In the genomic region with DNA sequence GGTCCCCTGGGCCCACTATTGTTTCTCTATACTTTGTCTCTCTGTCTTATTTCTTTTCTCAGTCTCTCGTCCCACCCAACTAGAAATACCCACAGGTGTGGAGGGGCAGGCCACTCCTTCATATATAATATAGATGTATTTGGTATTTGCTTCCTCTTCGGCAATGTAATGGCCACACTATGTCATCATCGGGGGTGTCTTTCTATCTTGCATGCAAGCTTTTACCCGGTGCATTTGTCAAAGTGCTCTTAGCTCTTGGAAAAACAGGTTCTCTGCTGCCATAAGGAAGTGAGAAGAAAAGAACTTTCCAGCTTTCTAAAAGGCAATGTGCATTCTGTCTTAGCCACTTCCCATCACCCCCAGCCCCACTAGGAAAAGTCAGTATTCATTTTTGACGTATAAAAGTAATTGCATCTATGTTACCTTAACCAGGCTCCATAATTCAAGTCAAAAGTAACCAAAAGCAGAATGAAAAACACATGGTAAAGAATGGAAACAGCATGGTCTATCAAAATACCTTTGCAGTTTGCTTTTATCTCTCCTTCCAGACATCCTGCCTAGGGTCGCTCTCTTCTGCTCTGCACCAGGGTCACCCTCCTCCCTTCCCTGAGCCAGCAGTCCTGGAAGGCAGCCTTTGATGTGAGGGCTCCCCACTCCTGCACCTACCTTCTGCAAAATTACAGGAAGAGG, we compare ENCODE assay signal across 1 cellular context.
TF ChIP-seq lines count a peak whose summit lies in the region.

No MANE protein-coding gene starts in this region.

TF ChIP-seq in K562, 482 proteins besides CTCF, POLR2A, EP300 and RAD21 (continued from another document and continues in another):
- TF ChIP-seq, protein P1, sequence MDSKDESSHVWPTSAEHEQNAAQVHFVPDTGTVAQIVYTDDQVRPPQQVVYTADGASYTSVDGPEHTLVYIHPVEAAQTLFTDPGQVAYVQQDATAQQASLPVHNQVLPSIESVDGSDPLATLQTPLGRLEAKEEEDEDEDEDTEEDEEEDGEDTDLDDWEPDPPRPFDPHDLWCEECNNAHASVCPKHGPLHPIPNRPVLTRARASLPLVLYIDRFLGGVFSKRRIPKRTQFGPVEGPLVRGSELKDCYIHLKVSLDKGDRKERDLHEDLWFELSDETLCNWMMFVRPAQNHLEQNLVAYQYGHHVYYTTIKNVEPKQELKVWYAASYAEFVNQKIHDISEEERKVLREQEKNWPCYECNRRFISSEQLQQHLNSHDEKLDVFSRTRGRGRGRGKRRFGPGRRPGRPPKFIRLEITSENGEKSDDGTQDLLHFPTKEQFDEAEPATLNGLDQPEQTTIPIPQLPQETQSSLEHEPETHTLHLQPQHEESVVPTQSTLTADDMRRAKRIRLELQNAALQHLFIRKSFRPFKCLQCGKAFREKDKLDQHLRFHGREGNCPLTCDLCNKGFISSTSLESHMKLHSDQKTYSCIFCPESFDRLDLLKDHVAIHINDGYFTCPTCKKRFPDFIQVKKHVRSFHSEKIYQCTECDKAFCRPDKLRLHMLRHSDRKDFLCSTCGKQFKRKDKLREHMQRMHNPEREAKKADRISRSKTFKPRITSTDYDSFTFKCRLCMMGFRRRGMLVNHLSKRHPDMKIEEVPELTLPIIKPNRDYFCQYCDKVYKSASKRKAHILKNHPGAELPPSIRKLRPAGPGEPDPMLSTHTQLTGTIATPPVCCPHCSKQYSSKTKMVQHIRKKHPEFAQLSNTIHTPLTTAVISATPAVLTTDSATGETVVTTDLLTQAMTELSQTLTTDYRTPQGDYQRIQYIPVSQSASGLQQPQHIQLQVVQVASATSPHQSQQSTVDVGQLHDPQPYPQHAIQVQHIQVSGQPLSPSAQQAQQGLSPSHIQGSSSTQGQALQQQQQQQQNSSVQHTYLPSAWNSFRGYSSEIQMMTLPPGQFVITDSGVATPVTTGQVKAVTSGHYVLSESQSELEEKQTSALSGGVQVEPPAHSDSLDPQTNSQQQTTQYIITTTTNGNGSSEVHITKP (IDR thresholded peaks at IDR 0.05; ENCODE audit: partially characterized antibody): peak; percentile 55
- TF ChIP-seq TEAD4 (IDR thresholded peaks at IDR 0.05; ENCODE audit: low read length): peak; percentile 52; the same call in 1 of the 2 replicates
- TF ChIP-seq TEAD4 (CRISPR knock-in tag; IDR thresholded peaks at IDR 0.05; ENCODE audit: borderline replicate concordance): no peak
- TF ChIP-seq, protein P2, sequence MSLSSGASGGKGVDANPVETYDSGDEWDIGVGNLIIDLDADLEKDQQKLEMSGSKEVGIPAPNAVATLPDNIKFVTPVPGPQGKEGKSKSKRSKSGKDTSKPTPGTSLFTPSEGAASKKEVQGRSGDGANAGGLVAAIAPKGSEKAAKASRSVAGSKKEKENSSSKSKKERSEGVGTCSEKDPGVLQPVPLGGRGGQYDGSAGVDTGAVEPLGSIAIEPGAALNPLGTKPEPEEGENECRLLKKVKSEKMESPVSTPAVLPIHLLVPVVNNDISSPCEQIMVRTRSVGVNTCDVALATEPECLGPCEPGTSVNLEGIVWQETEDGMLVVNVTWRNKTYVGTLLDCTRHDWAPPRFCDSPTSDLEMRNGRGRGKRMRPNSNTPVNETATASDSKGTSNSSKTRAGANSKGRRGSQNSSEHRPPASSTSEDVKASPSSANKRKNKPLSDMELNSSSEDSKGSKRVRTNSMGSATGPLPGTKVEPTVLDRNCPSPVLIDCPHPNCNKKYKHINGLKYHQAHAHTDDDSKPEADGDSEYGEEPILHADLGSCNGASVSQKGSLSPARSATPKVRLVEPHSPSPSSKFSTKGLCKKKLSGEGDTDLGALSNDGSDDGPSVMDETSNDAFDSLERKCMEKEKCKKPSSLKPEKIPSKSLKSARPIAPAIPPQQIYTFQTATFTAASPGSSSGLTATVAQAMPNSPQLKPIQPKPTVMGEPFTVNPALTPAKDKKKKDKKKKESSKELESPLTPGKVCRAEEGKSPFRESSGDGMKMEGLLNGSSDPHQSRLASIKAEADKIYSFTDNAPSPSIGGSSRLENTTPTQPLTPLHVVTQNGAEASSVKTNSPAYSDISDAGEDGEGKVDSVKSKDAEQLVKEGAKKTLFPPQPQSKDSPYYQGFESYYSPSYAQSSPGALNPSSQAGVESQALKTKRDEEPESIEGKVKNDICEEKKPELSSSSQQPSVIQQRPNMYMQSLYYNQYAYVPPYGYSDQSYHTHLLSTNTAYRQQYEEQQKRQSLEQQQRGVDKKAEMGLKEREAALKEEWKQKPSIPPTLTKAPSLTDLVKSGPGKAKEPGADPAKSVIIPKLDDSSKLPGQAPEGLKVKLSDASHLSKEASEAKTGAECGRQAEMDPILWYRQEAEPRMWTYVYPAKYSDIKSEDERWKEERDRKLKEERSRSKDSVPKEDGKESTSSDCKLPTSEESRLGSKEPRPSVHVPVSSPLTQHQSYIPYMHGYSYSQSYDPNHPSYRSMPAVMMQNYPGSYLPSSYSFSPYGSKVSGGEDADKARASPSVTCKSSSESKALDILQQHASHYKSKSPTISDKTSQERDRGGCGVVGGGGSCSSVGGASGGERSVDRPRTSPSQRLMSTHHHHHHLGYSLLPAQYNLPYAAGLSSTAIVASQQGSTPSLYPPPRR (CRISPR knock-in tag; IDR thresholded peaks at IDR 0.05; ENCODE audit: borderline replicate concordance): no peak
- no peak for TF ChIP-seq KDM4B (IDR thresholded peaks at IDR 0.05; ENCODE audit: borderline replicate concordance in 2 of 2, low read depth in 1 of 2)
- TF ChIP-seq HMGN3 (IDR thresholded peaks at IDR 0.05; ENCODE audit: borderline replicate concordance, extremely low read depth, insufficient read length, low read depth, low read length): no peak
- no peak for TF ChIP-seq MIER1 (IDR thresholded peaks at IDR 0.05; ENCODE audit: low read depth)
- TF ChIP-seq, protein P3, sequence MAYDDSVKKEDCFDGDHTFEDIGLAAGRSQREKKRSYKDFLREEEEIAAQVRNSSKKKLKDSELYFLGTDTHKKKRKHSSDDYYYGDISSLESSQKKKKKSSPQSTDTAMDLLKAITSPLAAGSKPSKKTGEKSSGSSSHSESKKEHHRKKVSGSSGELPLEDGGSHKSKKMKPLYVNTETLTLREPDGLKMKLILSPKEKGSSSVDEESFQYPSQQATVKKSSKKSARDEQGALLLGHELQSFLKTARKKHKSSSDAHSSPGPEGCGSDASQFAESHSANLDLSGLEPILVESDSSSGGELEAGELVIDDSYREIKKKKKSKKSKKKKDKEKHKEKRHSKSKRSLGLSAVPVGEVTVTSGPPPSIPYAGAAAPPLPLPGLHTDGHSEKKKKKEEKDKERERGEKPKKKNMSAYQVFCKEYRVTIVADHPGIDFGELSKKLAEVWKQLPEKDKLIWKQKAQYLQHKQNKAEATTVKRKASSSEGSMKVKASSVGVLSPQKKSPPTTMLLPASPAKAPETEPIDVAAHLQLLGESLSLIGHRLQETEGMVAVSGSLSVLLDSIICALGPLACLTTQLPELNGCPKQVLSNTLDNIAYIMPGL (CRISPR knock-in tag; IDR thresholded peaks at IDR 0.05): no peak
- no peak for TF ChIP-seq SMAD2 (IDR thresholded peaks at IDR 0.05; ENCODE audit: low read depth, low read length)
- TF ChIP-seq TBP (optimal IDR thresholded peaks at IDR 0.05; ENCODE audit: low read depth, low read length): no peak
- no peak for TF ChIP-seq PRPF4 (IDR thresholded peaks at IDR 0.05; ENCODE audit: insufficient read depth, low read depth, low read length, poor library complexity, severe bottlenecking)
- peak; percentile 31; the same call in 1 of the 2 replicates for TF ChIP-seq ETV1 (tag; conservative IDR thresholded peaks at IDR 0.05; ENCODE audit: low read depth)
- no peak for TF ChIP-seq TEAD2 (tag; IDR thresholded peaks at IDR 0.05)
- no peak for TF ChIP-seq ELF2 (CRISPR knock-in tag; IDR thresholded peaks at IDR 0.05)
- no peak for TF ChIP-seq DACH1 (IDR thresholded peaks at IDR 0.05; ENCODE audit: partially characterized antibody)
- TF ChIP-seq CBFA2T2 (conservative IDR thresholded peaks at IDR 0.05): peak; percentile 43
- no peak for TF ChIP-seq ZNF347 (CRISPR knock-in tag; IDR thresholded peaks at IDR 0.05; ENCODE audit: low read depth)
- TF ChIP-seq ZNF174 (CRISPR knock-in tag; IDR thresholded peaks at IDR 0.05): no peak
- TF ChIP-seq, protein P4, sequence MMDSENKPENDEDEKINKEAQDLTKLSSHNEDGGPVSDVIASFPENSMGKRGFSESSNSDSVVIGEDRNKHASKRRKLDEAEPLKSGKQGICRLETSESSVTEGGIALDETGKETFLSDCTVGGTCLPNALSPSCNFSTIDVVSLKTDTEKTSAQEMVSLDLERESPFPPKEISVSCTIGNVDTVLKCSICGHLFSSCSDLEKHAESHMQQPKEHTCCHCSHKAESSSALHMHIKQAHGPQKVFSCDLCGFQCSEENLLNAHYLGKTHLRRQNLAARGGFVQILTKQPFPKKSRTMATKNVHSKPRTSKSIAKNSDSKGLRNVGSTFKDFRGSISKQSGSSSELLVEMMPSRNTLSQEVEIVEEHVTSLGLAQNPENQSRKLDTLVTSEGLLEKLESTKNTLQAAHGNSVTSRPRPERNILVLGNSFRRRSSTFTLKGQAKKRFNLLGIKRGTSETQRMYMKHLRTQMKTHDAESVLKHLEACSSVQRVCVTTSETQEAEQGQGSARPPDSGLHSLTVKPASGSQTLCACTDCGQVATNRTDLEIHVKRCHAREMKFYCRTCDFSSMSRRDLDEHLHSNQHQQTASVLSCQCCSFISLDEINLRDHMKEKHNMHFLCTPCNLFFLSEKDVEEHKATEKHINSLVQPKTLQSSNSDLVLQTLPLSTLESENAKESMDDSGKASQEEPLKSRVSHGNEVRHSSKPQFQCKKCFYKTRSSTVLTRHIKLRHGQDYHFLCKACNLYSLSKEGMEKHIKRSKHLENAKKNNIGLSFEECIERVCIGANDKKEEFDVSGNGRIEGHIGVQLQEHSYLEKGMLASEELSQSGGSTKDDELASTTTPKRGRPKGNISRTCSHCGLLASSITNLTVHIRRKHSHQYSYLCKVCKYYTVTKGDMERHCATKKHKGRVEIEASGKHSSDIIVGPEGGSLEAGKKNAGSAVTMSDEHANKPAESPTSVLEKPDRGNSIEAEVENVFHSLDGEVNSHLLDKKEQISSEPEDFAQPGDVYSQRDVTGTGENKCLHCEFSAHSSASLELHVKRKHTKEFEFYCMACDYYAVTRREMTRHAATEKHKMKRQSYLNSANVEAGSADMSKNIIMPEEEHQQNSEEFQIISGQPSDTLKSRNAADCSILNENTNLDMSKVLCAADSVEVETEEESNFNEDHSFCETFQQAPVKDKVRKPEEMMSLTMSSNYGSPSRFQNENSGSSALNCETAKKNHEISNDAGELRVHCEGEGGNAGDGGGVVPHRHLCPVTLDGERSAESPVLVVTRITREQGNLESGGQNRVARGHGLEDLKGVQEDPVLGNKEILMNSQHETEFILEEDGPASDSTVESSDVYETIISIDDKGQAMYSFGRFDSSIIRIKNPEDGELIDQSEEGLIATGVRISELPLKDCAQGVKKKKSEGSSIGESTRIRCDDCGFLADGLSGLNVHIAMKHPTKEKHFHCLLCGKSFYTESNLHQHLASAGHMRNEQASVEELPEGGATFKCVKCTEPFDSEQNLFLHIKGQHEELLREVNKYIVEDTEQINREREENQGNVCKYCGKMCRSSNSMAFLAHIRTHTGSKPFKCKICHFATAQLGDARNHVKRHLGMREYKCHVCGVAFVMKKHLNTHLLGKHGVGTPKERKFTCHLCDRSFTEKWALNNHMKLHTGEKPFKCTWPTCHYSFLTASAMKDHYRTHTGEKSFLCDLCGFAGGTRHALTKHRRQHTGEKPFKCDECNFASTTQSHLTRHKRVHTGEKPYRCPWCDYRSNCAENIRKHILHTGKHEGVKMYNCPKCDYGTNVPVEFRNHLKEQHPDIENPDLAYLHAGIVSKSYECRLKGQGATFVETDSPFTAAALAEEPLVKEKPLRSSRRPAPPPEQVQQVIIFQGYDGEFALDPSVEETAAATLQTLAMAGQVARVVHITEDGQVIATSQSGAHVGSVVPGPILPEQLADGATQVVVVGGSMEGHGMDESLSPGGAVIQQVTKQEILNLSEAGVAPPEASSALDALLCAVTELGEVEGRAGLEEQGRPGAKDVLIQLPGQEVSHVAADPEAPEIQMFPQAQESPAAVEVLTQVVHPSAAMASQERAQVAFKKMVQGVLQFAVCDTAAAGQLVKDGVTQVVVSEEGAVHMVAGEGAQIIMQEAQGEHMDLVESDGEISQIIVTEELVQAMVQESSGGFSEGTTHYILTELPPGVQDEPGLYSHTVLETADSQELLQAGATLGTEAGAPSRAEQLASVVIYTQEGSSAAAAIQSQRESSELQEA (IDR thresholded peaks at IDR 0.05; ENCODE audit: low read depth): no peak
- TF ChIP-seq, protein P5, sequence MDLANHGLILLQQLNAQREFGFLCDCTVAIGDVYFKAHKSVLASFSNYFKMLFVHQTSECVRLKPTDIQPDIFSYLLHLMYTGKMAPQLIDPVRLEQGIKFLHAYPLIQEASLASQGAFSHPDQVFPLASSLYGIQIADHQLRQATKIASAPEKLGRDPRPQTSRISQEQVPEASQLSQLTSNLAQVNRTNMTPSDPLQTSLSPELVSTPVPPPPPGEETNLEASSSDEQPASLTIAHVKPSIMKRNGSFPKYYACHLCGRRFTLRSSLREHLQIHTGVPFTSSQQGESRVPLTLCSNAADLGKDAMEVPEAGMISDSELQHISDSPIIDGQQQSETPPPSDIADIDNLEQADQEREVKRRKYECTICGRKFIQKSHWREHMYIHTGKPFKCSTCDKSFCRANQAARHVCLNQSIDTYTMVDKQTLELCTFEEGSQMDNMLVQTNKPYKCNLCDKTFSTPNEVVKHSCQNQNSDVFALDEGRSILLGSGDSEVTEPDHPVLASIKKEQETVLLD (IDR thresholded peaks at IDR 0.05): no peak
- TF ChIP-seq NR2F6 (CRISPR knock-in tag; IDR thresholded peaks at IDR 0.05): no peak
- TF ChIP-seq, protein P6, sequence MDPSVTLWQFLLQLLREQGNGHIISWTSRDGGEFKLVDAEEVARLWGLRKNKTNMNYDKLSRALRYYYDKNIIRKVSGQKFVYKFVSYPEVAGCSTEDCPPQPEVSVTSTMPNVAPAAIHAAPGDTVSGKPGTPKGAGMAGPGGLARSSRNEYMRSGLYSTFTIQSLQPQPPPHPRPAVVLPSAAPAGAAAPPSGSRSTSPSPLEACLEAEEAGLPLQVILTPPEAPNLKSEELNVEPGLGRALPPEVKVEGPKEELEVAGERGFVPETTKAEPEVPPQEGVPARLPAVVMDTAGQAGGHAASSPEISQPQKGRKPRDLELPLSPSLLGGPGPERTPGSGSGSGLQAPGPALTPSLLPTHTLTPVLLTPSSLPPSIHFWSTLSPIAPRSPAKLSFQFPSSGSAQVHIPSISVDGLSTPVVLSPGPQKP (CRISPR knock-in tag; IDR thresholded peaks at IDR 0.05): no peak
